ENCODE assay signal across 20 cellular contexts in genomic region chr2:11024687-11025086, GRCh38.
"Had no signal": no experiment of that assay in that cellular context is flagged by ENCODE, and none has a peak within 500 bp of the region (broad histone marks: within the 10 kb centered on the region; RNA-seq: fewer than 3 reads in every experiment).

No MANE protein-coding gene starts in this region.

- H3K36me3 Mint-ChIP-seq: naive B cell; stimulated activated memory B cell treated with anti-CD40 and anti-IgM and Interleukin-4, amounts not matched to agents 10 μg/mL and 1 μg/mL and 100 μg/mL, for 72 hours had no signal

- H3K4me1 Mint-ChIP-seq: stimulated activated memory B cell treated with anti-CD40 and anti-IgM and Interleukin-4, amounts not matched to agents 10 μg/mL and 1 μg/mL and 100 μg/mL, for 72 hours had no signal

- H3K4me3 Mint-ChIP-seq: naive B cell; stimulated activated memory B cell treated with anti-CD40 and anti-IgM and Interleukin-4, amounts not matched to agents 10 μg/mL and 1 μg/mL and 100 μg/mL, for 72 hours; stimulated activated naive CD8-positive, alpha-beta T cell treated with anti-CD3 and anti-CD28 coated beads, Interleukin-15, Interleukin-2, amounts not matched to agents 100 ng/mL and 50 ng/mL, for 24 hours had no signal

- H3K9me3 ChIP-seq: esophagus squamous epithelium, pancreas, prostate gland, spleen, testis, tibial nerve had no signal

- DNase-seq: effector CD8-positive, alpha-beta T cell; esophagus squamous epithelium; foreskin keratinocyte; left ventricle myocardium superior; mesenchymal stem cell; naive B cell; spleen; stimulated activated CD4-positive, alpha-beta T cell treated with anti-CD3 and anti-CD28 coated beads, Interleukin-15, amount 100 ng/mL, for 24 hours; stimulated activated CD4-positive, alpha-beta T cell treated with anti-CD3 and anti-CD28 coated beads, Interleukin-1b, Interleukin-23, amount 100 ng/mL, for 48 hours; stimulated activated CD4-positive, alpha-beta T cell treated with anti-CD3 and anti-CD28 coated beads, Interleukin-4, amount 100 ng/mL, for 24 hours had no signal

- H3K27me3 ChIP-seq: hepatocyte, pancreas, testis, tibial nerve had no signal

- ATAC-seq: foreskin keratinocyte; left ventricle myocardium superior; sciatic nerve; stimulated activated memory B cell treated with anti-CD40 and anti-IgM and Interleukin-4, amounts not matched to agents 10 μg/mL and 1 μg/mL and 100 μg/mL, for 72 hours had no signal

- H2AFZ ChIP-seq: hepatocyte had no signal

- H3K27ac Mint-ChIP-seq: stimulated activated memory B cell treated with anti-CD40 and anti-IgM and Interleukin-4, amounts not matched to agents 10 μg/mL and 1 μg/mL and 100 μg/mL, for 72 hours; stimulated activated naive CD8-positive, alpha-beta T cell treated with anti-CD3 and anti-CD28 coated beads, Interleukin-15, Interleukin-2, amounts not matched to agents 100 ng/mL and 50 ng/mL, for 24 hours had no signal

- H3K4me2 ChIP-seq: hepatocyte had no signal

- H3K27ac ChIP-seq: coronary artery, esophagus squamous epithelium, foreskin keratinocyte, hepatocyte, prostate gland, spleen, testis, tibial nerve had no signal

- H3K79me2 ChIP-seq: hepatocyte had no signal

- H3K9me3 Mint-ChIP-seq: stimulated activated memory B cell treated with anti-CD40 and anti-IgM and Interleukin-4, amounts not matched to agents 10 μg/mL and 1 μg/mL and 100 μg/mL, for 72 hours; stimulated activated naive CD8-positive, alpha-beta T cell treated with anti-CD3 and anti-CD28 coated beads, Interleukin-15, Interleukin-2, amounts not matched to agents 100 ng/mL and 50 ng/mL, for 24 hours had no signal

- H3K4me3 ChIP-seq: coronary artery, esophagus squamous epithelium, hepatocyte, lung, pancreas, prostate gland, spleen, testis, tibial nerve had no signal

- H3K4me1 ChIP-seq: foreskin keratinocyte, prostate gland, spleen, testis, tibial nerve had no signal

- H3K36me3 ChIP-seq: esophagus squamous epithelium, pancreas, prostate gland, spleen, tibial nerve had no signal
